Comparison of ENCODE assay signal across 23 cellular contexts in genomic region chr10:95249467-95249866, GRCh38. TPM values are rescaled to one million over a fixed set of nuclear protein-coding genes. Genes with fewer than 3 reads are reported as not detected.
DNase-seq lines count a peak whose midpoint lies in the region; ATAC-seq and TF ChIP-seq lines count a peak whose summit lies in the region.
"Had no signal": no experiment of that assay in that cellular context is flagged by ENCODE, and none has a peak within 500 bp of the region (broad histone marks: within the 10 kb centered on the region; RNA-seq: fewer than 3 reads in every experiment).

No MANE protein-coding gene starts in this region.

- no peak overlapping the region for H2BK15ac ChIP-seq in mesenchymal stem cell (ENCODE audit: low read depth, poor library complexity, severe bottlenecking)

- peak overlapping the region; percentile 90 for H3K27ac Mint-ChIP-seq in HFFc6
- H3K27ac Mint-ChIP-seq in activated naive CD4-positive, alpha-beta T cell treated with anti-CD3 and anti-CD28 coated beads for 36 hours, result no peak overlapping the region
- H3K27ac Mint-ChIP-seq: CD4-positive, alpha-beta memory T cell; T-helper 2 cell treated with Interferon-gamma antibody and Interleukin-4, amounts not matched to agents 5 μg/mL and 100 μg/mL, for 36 hours had no signal

- peak overlapping the region; percentile 33 for H2AK5ac ChIP-seq in mesenchymal stem cell (ENCODE audit: low read length, severe bottlenecking)

- H3K27ac ChIP-seq in ascending aorta, result peak overlapping the region; percentile 70 to 82
- no peak overlapping the region for H3K27ac ChIP-seq in mesenchymal stem cell (ENCODE audit: low read length, poor library complexity, severe bottlenecking)
- peak overlapping the region; percentile 78 to 81 for H3K27ac ChIP-seq in thoracic aorta
- H3K27ac ChIP-seq: prostate gland, testis had no signal

- H3K4ac ChIP-seq in mesenchymal stem cell (ENCODE audit: low read depth in 1 of 2, low read length in 2 of 2), result no peak overlapping the region

- H2BK12ac ChIP-seq in mesenchymal stem cell (ENCODE audit: low read length in 2 of 2), result no peak overlapping the region

- WGBS in mesenchymal stem cell, result 76% methylated on average over 3 of the region's 3 CpGs

- H3K9ac ChIP-seq in mesenchymal stem cell (ENCODE audit: low read length), result no peak overlapping the region

- no peak overlapping the region for H4K91ac ChIP-seq in mesenchymal stem cell (ENCODE audit: low read length)

- no peak overlapping the region for H3K14ac ChIP-seq in mesenchymal stem cell (ENCODE audit: low read length in 2 of 2)

- H3K4me1 Mint-ChIP-seq in HFFc6 (ENCODE audit: low read depth), result peaks cover 61% of the 10 kb centered on the region
- H3K4me1 Mint-ChIP-seq in activated naive CD4-positive, alpha-beta T cell treated with anti-CD3 and anti-CD28 coated beads for 36 hours (ENCODE audit: low read depth), result no peaks in the 10 kb centered on the region
- H3K4me1 Mint-ChIP-seq: brain; CD4-positive, alpha-beta memory T cell had no signal

- H3K4me1 ChIP-seq in ascending aorta (peaks cover 8 to 46% of the 10 kb centered on the region in 2 donors), mesenchymal stem cell (ENCODE audit: control insufficient read depth, insufficient read depth, low read depth, low read length) (peaks cover 21% of the 10 kb centered on the region), thoracic aorta (ENCODE audit: control insufficient read depth in 1 of 2, low read depth in 2 of 2) (peaks cover 35 to 75% of the 10 kb centered on the region in 2 donors)
- H3K4me1 ChIP-seq: prostate gland had no signal

- no peak overlapping the region for H3K4me2 ChIP-seq in mesenchymal stem cell (ENCODE audit: low read length, poor library complexity, severe bottlenecking)

- ATAC-seq in thoracic aorta (ENCODE audit: insufficient number of reproducible peaks, low FRiP score, low read depth) (no peak), GM18873 (IDR thresholded peaks at IDR 0.05; ENCODE audit: low FRiP score, unreplicated experiment) (no peak)
- ATAC-seq: stimulated activated naive B cell treated with anti-CD40 and anti-IgM and Interleukin-4, amounts not matched to agents 10 μg/mL and 1 μg/mL and 100 μg/mL, for 72 hours had no signal

- H3K27me3 ChIP-seq in ascending aorta (no peaks in the 10 kb centered on the region), mesenchymal stem cell (ENCODE audit: control insufficient read depth in 1 of 2, insufficient read depth in 1 of 2, low read length in 2 of 2) (no peaks in the 10 kb centered on the region), thoracic aorta (replicated peaks; ENCODE audit: insufficient read depth) (no peaks in the 10 kb centered on the region)
- H3K27me3 ChIP-seq: testis had no signal

- no peak overlapping the region for H3K23ac ChIP-seq in mesenchymal stem cell (ENCODE audit: low read length in 2 of 2)

- no peak overlapping the region for H3K18ac ChIP-seq in mesenchymal stem cell (ENCODE audit: low read depth in 1 of 2, low read length in 2 of 2)

- peaks cover 24% of the 10 kb centered on the region for H3K79me1 ChIP-seq in mesenchymal stem cell (replicated peaks; ENCODE audit: low read length, poor library complexity, severe bottlenecking)

- no peak overlapping the region for H2BK120ac ChIP-seq in mesenchymal stem cell (ENCODE audit: low read depth, low read length)

- H4K8ac ChIP-seq in mesenchymal stem cell (ENCODE audit: low read length), result no peak overlapping the region

- no peak for TF ChIP-seq CTCF in HFFc6 (IDR thresholded peaks at IDR 0.05)
- no peak for TF ChIP-seq CTCF in ascending aorta (IDR thresholded peaks at IDR 0.05)
- no peak for TF ChIP-seq CTCF in thoracic aorta (IDR thresholded peaks at IDR 0.05)
- TF ChIP-seq CTCF in GM13976 (IDR thresholded peaks at IDR 0.05; ENCODE audit: borderline replicate concordance, control extremely low read depth, extremely low read depth, insufficient read depth, missing control alignments), result no peak

- H3K36me3 Mint-ChIP-seq in HFFc6 (ENCODE audit: low read depth), result peaks cover 15% of the 10 kb centered on the region
- no peaks in the 10 kb centered on the region for H3K36me3 Mint-ChIP-seq in activated naive CD4-positive, alpha-beta T cell treated with anti-CD3 and anti-CD28 coated beads for 36 hours (ENCODE audit: low read depth)
- H3K36me3 Mint-ChIP-seq: brain; CD4-positive, alpha-beta memory T cell had no signal

- peaks cover 5 to 18% of the 10 kb centered on the region in 2 donors for H3K36me3 ChIP-seq in ascending aorta
- peaks cover 0 to 26% of the 10 kb centered on the region in 2 experiments for H3K36me3 ChIP-seq in mesenchymal stem cell (ENCODE audit: control insufficient read depth in 1 of 2, insufficient read depth in 2 of 2, low read depth in 1 of 2, low read length in 2 of 2)
- peaks cover 18% of the 10 kb centered on the region for H3K36me3 ChIP-seq in thoracic aorta
- H3K36me3 ChIP-seq: prostate gland had no signal

- H3K4me3 Mint-ChIP-seq in HFFc6, result no peak overlapping the region
- no peak overlapping the region for H3K4me3 Mint-ChIP-seq in activated naive CD4-positive, alpha-beta T cell treated with anti-CD3 and anti-CD28 coated beads for 36 hours
- H3K4me3 Mint-ChIP-seq: brain; CD4-positive, alpha-beta memory T cell; neural crest cell; stimulated activated naive B cell treated with anti-CD40 and anti-IgM and Interleukin-4, amounts not matched to agents 10 μg/mL and 1 μg/mL and 100 μg/mL, for 72 hours; T-helper 2 cell treated with Interferon-gamma antibody and Interleukin-4, amounts not matched to agents 5 μg/mL and 100 μg/mL, for 36 hours had no signal

- H3K27me3 Mint-ChIP-seq in HFFc6 (ENCODE audit: insufficient read depth), result no peaks in the 10 kb centered on the region; the same call in 1 of the 2 replicates
- peaks cover 25% of the 10 kb centered on the region for H3K27me3 Mint-ChIP-seq in activated naive CD4-positive, alpha-beta T cell treated with anti-CD3 and anti-CD28 coated beads for 36 hours (ENCODE audit: low read depth)
- H3K27me3 Mint-ChIP-seq: brain; stimulated activated naive B cell treated with anti-CD40 and anti-IgM and Interleukin-4, amounts not matched to agents 10 μg/mL and 1 μg/mL and 100 μg/mL, for 72 hours had no signal

- H3K4me3 ChIP-seq in ascending aorta (no peak overlapping the region), mesenchymal stem cell (ENCODE audit: insufficient read depth in 1 of 2, low read depth in 1 of 2, low read length in 2 of 2) (no peak overlapping the region), thoracic aorta (peak overlapping the region; percentile 12)
- H3K4me3 ChIP-seq: prostate gland, skin epidermis, testis had no signal

- no peak for DNase-seq in HFFc6
- DNase-seq in ascending aorta (ENCODE audit: low spot score in 2 of 2), result no peak
- DNase-seq in mesenchymal stem cell, result no peak
- no peak for DNase-seq in thoracic aorta (ENCODE audit: low spot score)
- no peak for DNase-seq in GM13976 (ENCODE audit: low spot score)
- no peak for DNase-seq in activated naive CD4-positive, alpha-beta T cell treated with anti-CD3 and anti-CD28 coated beads for 36 hours
- DNase-seq in NCI-H1694 (lab: John Stamatoyannopoulos, UW), result no peak
- DNase-seq: activated CD8-positive, alpha-beta memory T cell treated with anti-CD3 and anti-CD28 coated beads, Interleukin-2, amount 50 U/mL, for 48 hours; activated effector memory CD4-positive, alpha-beta T cell treated with Interleukin-2 at 50 U/mL for 16 hours; CD4-positive, alpha-beta memory T cell; DMS153; NCI-H1417; NCI-H524; RPMI8226; stimulated activated naive B cell treated with anti-CD40 and anti-IgM and Interleukin-4, amounts not matched to agents 10 μg/mL and 1 μg/mL and 100 μg/mL, for 72 hours; testis had no signal

- no peaks in the 10 kb centered on the region for H3K9me3 Mint-ChIP-seq in HFFc6
- no peaks in the 10 kb centered on the region for H3K9me3 Mint-ChIP-seq in activated naive CD4-positive, alpha-beta T cell treated with anti-CD3 and anti-CD28 coated beads for 36 hours
- H3K9me3 Mint-ChIP-seq: neural crest cell; stimulated activated naive B cell treated with anti-CD40 and anti-IgM and Interleukin-4, amounts not matched to agents 10 μg/mL and 1 μg/mL and 100 μg/mL, for 72 hours; T-helper 2 cell treated with Interferon-gamma antibody and Interleukin-4, amounts not matched to agents 5 μg/mL and 100 μg/mL, for 36 hours had no signal

- H3K9me3 ChIP-seq in ascending aorta (no peaks in the 10 kb centered on the region), mesenchymal stem cell (ENCODE audit: control insufficient read depth, low read length) (no peaks in the 10 kb centered on the region), thoracic aorta (no peaks in the 10 kb centered on the region)
- H3K9me3 ChIP-seq: prostate gland, testis had no signal

- H2BK5ac ChIP-seq in mesenchymal stem cell (ENCODE audit: low read depth, low read length, poor library complexity, severe bottlenecking), result no peak overlapping the region

- CTCF ChIA-PET in activated naive CD4-positive, alpha-beta T cell treated with anti-CD3 and anti-CD28 coated beads for 36 hours (lab: Charles Lee), result interaction anchor here (0.6 to 1.3 kb wide), 2 partner anchors 9 to 114 kb away, joined by 3 to 5 read pairs; no protein-coding TSS in a partner anchor

- H2AFZ ChIP-seq in mesenchymal stem cell (ENCODE audit: low read depth, low read length), result no peak overlapping the region

- in situ Hi-C loops in GM13976 (cut with MboI; ENCODE audit: low sequenced_read_pairs, unreplicated experiment), result no loop called here

- intact Hi-C loops in ascending aorta (cut with DNase I), result loop anchor here (5.0 to 10.0 kb wide), 5 partner anchors 58 to 353 kb away; no protein-coding TSS in a partner anchor
- intact Hi-C loops in activated naive CD4-positive, alpha-beta T cell treated with anti-CD3 and anti-CD28 coated beads for 36 hours (cut with micrococcal nuclease), result loop anchor here (5.0 kb wide), 1 partner anchor 353 kb away; no protein-coding TSS in a partner anchor

RNA-seq across cellular contexts. Expression of gene PDLIM1, which starts 41.3 kb away (rescaled TPM):
- 100 to 1,000 TPM; 131 to 163 (median 154) TPM for total RNA-seq in HFFc6 (2021; fragmentation: NEBNext Ultra II Directional; extraction: Animal tissue kit (Norgen Biotek cat#: 25700))
- total RNA-seq in ascending aorta (191 TPM), thoracic aorta (100 to 1,000 TPM; 109 to 140 TPM)
- polyA plus RNA-seq in mesenchymal stem cell (2013, experiment 1 of 2), result 537 TPM
- 536 TPM for polyA plus RNA-seq in mesenchymal stem cell (2013, experiment 2 of 2)
- under 1 TPM; 0.27 to 0.33 TPM for total RNA-seq in activated naive CD4-positive, alpha-beta T cell treated with anti-CD3 and anti-CD28 coated beads for 36 hours
- total RNA-seq: G401 had no signal

RNA-seq across cellular contexts. Expression of gene ACSM6, which starts 55.4 kb away (rescaled TPM):
- not detected for total RNA-seq in HFFc6 (2021; fragmentation: NEBNext Ultra II Directional; extraction: Animal tissue kit (Norgen Biotek cat#: 25700))
- total RNA-seq in ascending aorta (not detected), thoracic aorta (not detected)
- not detected for polyA plus RNA-seq in mesenchymal stem cell (2013, experiment 1 of 2)
- not detected for polyA plus RNA-seq in mesenchymal stem cell (2013, experiment 2 of 2)
- total RNA-seq in activated naive CD4-positive, alpha-beta T cell treated with anti-CD3 and anti-CD28 coated beads for 36 hours, result not detected
- total RNA-seq: CD4-positive, alpha-beta memory T cell; G401; neural crest cell; prostate gland; testis had no signal
- polyA plus RNA-seq: CD4-positive, alpha-beta memory T cell had no signal

Comparison
In these comparisons a context has a peak if more than half of its experiments do, and no peak if none do; other contexts are left out.
1. RNA of gene PDLIM1, which starts 41.3 kb away (total RNA-seq): 191 TPM in ascending aorta (single experiment), 131 to 163 TPM in HFFc6 and 109 to 140 TPM in thoracic aorta; 0.27 to 0.33 TPM in activated naive CD4-positive, alpha-beta T cell treated with anti-CD3 and anti-CD28 coated beads for 36 hours; every median in the first group is over 10 times any median in the second.